Comparison of ENCODE assay signal across 1 cellular context in the genomic region with DNA sequence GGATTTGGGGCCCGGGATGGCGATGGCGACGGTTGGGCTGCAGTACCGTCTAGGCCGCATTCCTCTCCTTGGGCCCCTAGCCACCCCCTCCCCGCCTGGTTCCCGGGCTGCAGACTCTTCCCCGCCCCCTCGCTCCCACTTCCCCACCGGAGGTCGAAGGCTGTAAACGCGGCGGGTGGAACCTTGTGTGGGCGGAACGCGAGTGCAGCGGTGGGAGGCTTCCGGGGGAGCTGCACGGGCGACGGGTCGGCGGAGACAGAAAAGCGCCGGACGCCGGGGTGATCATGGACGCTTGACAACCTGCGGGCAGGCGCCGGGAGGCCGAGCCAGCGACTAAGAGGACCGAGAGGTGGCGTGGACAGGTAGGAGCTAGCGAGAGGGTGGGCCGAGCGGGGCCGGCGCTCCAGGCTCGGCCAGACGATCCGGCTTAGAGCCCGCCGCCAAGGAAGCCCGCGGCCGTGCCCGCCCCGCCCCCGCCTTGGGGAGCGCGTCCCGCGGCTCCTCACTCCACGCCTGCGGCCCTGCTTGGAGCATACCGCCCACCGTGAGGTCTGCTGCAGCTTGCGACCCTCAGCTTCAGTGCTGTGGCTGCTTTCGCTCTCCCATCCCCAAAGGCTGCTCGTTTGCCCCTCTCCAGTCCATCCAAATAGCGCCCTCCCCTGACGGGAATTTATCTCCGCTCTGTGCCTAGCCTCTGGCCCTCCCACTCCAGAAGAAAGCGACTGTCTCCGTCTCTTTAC.
TF ChIP-seq lines count a peak whose summit lies in the region.

COPS7B (plus strand) TSS at position 269 of the 740 bp plus-strand sequence. CDS start 2,126 bp downstream, outside the sequence.

TF ChIP-seq in WTC11, 78 proteins besides CTCF, POLR2A, EP300 and RAD21 (continued from another document and continues in another):
- TF ChIP-seq, protein P1, sequence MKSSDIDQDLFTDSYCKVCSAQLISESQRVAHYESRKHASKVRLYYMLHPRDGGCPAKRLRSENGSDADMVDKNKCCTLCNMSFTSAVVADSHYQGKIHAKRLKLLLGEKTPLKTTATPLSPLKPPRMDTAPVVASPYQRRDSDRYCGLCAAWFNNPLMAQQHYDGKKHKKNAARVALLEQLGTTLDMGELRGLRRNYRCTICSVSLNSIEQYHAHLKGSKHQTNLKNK (CRISPR knock-in tag; IDR thresholded peaks at IDR 0.05) = no peak
- TF ChIP-seq MXD4 (CRISPR knock-in tag; IDR thresholded peaks at IDR 0.05; ENCODE audit: borderline replicate concordance) (no peak), E2F5 (CRISPR knock-in tag; IDR thresholded peaks at IDR 0.05) (peak; percentile 83; the same call in 1 of the 2 replicates), FOXK1 (CRISPR knock-in tag; IDR thresholded peaks at IDR 0.05) (peak; percentile 95), NR2C2 (CRISPR knock-in tag; IDR thresholded peaks at IDR 0.05) (no peak), TEAD1 (CRISPR knock-in tag; IDR thresholded peaks at IDR 0.05) (peak; percentile 56; the same call in 1 of the 2 replicates), ELF4 (CRISPR knock-in tag; IDR thresholded peaks at IDR 0.05; ENCODE audit: low read depth) (0 out of 2 replicates have a peak, but pooled peaks have one; percentile 19), OVOL2 (CRISPR knock-in tag; IDR thresholded peaks at IDR 0.05; ENCODE audit: borderline replicate concordance) (no peak), NFYB (CRISPR knock-in tag; conservative IDR thresholded peaks at IDR 0.05; ENCODE audit: low read depth) (peak; percentile 42; the same call in 1 of the 2 replicates), ZNF532 (CRISPR knock-in tag; IDR thresholded peaks at IDR 0.05; ENCODE audit: borderline replicate concordance) (no peak), ARID4B (CRISPR knock-in tag; IDR thresholded peaks at IDR 0.05; ENCODE audit: borderline replicate concordance) (peak; percentile 90), PRDM15 (CRISPR knock-in tag; IDR thresholded peaks at IDR 0.05) (0 out of 2 replicates have a peak, but pooled peaks have one; percentile 39), SMAD4 (CRISPR knock-in tag; IDR thresholded peaks at IDR 0.05) (peak; percentile 18; the same call in 1 of the 2 replicates), ZBTB43 (CRISPR knock-in tag; IDR thresholded peaks at IDR 0.05) (peak; percentile 78; the same call in 1 of the 2 replicates), ZNF263 (CRISPR knock-in tag; IDR thresholded peaks at IDR 0.05; ENCODE audit: low read depth) (peak; percentile 53; the same call in 1 of the 2 replicates), RELA (CRISPR knock-in tag; IDR thresholded peaks at IDR 0.05; ENCODE audit: borderline replicate concordance) (peak; percentile 66; the same call in 1 of the 2 replicates), ZNF219 (CRISPR knock-in tag; IDR thresholded peaks at IDR 0.05; ENCODE audit: borderline replicate concordance) (no peak; the same call in 1 of the 2 replicates), RORB (CRISPR knock-in tag; IDR thresholded peaks at IDR 0.05) (no peak), ZNF232 (CRISPR knock-in tag; IDR thresholded peaks at IDR 0.05) (peak; percentile 84; the same call in 1 of the 2 replicates), SOX15 (CRISPR knock-in tag; IDR thresholded peaks at IDR 0.05) (no peak), CBFB (CRISPR knock-in tag; IDR thresholded peaks at IDR 0.05; ENCODE audit: low read depth) (0 out of 2 replicates have a peak, but pooled peaks have one; percentile 56), KAT7 (CRISPR knock-in tag; IDR thresholded peaks at IDR 0.05; ENCODE audit: borderline replicate concordance) (peak; percentile 88; the same call in 1 of the 2 replicates), IRF2 (CRISPR knock-in tag; IDR thresholded peaks at IDR 0.05; ENCODE audit: borderline replicate concordance, low read depth) (no peak), FOXJ3 (CRISPR knock-in tag; IDR thresholded peaks at IDR 0.05; ENCODE audit: borderline replicate concordance) (no peak)
- TF ChIP-seq, protein P2, sequence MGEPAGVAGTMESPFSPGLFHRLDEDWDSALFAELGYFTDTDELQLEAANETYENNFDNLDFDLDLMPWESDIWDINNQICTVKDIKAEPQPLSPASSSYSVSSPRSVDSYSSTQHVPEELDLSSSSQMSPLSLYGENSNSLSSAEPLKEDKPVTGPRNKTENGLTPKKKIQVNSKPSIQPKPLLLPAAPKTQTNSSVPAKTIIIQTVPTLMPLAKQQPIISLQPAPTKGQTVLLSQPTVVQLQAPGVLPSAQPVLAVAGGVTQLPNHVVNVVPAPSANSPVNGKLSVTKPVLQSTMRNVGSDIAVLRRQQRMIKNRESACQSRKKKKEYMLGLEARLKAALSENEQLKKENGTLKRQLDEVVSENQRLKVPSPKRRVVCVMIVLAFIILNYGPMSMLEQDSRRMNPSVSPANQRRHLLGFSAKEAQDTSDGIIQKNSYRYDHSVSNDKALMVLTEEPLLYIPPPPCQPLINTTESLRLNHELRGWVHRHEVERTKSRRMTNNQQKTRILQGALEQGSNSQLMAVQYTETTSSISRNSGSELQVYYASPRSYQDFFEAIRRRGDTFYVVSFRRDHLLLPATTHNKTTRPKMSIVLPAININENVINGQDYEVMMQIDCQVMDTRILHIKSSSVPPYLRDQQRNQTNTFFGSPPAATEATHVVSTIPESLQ (CRISPR knock-in tag; IDR thresholded peaks at IDR 0.05) = no peak
- TF ChIP-seq, protein P3, sequence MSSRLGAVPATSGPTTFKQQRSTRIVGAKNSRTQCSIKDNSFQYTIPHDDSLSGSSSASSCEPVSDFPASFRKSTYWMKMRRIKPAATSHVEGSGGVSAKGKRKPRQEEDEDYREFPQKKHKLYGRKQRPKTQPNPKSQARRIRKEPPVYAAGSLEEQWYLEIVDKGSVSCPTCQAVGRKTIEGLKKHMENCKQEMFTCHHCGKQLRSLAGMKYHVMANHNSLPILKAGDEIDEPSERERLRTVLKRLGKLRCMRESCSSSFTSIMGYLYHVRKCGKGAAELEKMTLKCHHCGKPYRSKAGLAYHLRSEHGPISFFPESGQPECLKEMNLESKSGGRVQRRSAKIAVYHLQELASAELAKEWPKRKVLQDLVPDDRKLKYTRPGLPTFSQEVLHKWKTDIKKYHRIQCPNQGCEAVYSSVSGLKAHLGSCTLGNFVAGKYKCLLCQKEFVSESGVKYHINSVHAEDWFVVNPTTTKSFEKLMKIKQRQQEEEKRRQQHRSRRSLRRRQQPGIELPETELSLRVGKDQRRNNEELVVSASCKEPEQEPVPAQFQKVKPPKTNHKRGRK (CRISPR knock-in tag; IDR thresholded peaks at IDR 0.05; ENCODE audit: borderline replicate concordance) = 0 out of 2 replicates have a peak, but pooled peaks have one; percentile 43
- TF ChIP-seq, protein P4, sequence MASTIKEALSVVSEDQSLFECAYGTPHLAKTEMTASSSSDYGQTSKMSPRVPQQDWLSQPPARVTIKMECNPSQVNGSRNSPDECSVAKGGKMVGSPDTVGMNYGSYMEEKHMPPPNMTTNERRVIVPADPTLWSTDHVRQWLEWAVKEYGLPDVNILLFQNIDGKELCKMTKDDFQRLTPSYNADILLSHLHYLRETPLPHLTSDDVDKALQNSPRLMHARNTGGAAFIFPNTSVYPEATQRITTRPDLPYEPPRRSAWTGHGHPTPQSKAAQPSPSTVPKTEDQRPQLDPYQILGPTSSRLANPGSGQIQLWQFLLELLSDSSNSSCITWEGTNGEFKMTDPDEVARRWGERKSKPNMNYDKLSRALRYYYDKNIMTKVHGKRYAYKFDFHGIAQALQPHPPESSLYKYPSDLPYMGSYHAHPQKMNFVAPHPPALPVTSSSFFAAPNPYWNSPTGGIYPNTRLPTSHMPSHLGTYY (CRISPR knock-in tag; IDR thresholded peaks at IDR 0.05) = peak; percentile 71; the same call in 1 of the 2 replicates
